ENCODE assay signal across 1 cellular context in genomic region chr12:642633-643477, GRCh38.
TF ChIP-seq lines count a peak whose summit lies in the region.

No MANE protein-coding gene starts in this region.

TF ChIP-seq in A549, 52 proteins besides CTCF, POLR2A, EP300 and RAD21 (continued from another document):
- no peak for TF ChIP-seq CHD2 (IDR thresholded peaks at IDR 0.05; ENCODE audit: low read length, partially characterized antibody)
- TF ChIP-seq EHMT2 (IDR thresholded peaks at IDR 0.05; ENCODE audit: low read depth): no peak
- TF ChIP-seq ZC3H11A (IDR thresholded peaks at IDR 0.05): no peak
- TF ChIP-seq RFX5 (IDR thresholded peaks at IDR 0.05): no peak
- TF ChIP-seq PBX3 (IDR thresholded peaks at IDR 0.05): no peak
- TF ChIP-seq ELK1 (IDR thresholded peaks at IDR 0.05; ENCODE audit: low read depth, low read length): no peak
- no peak for TF ChIP-seq HOXA7 (CRISPR knock-in tag; IDR thresholded peaks at IDR 0.05)
- TF ChIP-seq MYC (IDR thresholded peaks at IDR 0.05; ENCODE audit: borderline replicate concordance, low read length): no peak
- TF ChIP-seq PHF8 (IDR thresholded peaks at IDR 0.05; ENCODE audit: borderline replicate concordance, low read depth): peak; percentile 18; the same call in 1 of the 2 replicates
- TF ChIP-seq FOSB (CRISPR knock-in tag; IDR thresholded peaks at IDR 0.05): no peak
- TF ChIP-seq MAZ (IDR thresholded peaks at IDR 0.05; ENCODE audit: borderline replicate concordance, low read depth, low read length): no peak
- TF ChIP-seq POLR2AphosphoS2 (conservative IDR thresholded peaks at IDR 0.05; ENCODE audit: low read length): no peak
- TF ChIP-seq SREBF2 (IDR thresholded peaks at IDR 0.05): no peak
- TF ChIP-seq CEBPB (IDR thresholded peaks at IDR 0.05): no peak
- no peak for TF ChIP-seq ZFP36 (IDR thresholded peaks at IDR 0.05; ENCODE audit: borderline replicate concordance, partially characterized antibody)
- no peak for TF ChIP-seq HES2 (IDR thresholded peaks at IDR 0.05)
- no peak for TF ChIP-seq GATA3 (IDR thresholded peaks at IDR 0.05; ENCODE audit: borderline replicate concordance)
- TF ChIP-seq NFE2L2 (conservative IDR thresholded peaks at IDR 0.05; ENCODE audit: low read length): no peak
- no peak for TF ChIP-seq CBX8 (IDR thresholded peaks at IDR 0.05)
- TF ChIP-seq ZNF302 (CRISPR knock-in tag; IDR thresholded peaks at IDR 0.05): no peak
- TF ChIP-seq HDAC2 (IDR thresholded peaks at IDR 0.05): no peak
- TF ChIP-seq REST (IDR thresholded peaks at IDR 0.05): no peak
- TF ChIP-seq ESRRA (IDR thresholded peaks at IDR 0.05; ENCODE audit: borderline replicate concordance, low read length): no peak
- TF ChIP-seq HMGXB4 (CRISPR knock-in tag; IDR thresholded peaks at IDR 0.05; ENCODE audit: borderline replicate concordance): no peak
- peak; percentile 26; the same call in 1 of the 3 replicates for TF ChIP-seq BCL3 (IDR thresholded peaks at IDR 0.05)
